Comparison of ENCODE assay signal across 21 cellular contexts in the genomic region with DNA sequence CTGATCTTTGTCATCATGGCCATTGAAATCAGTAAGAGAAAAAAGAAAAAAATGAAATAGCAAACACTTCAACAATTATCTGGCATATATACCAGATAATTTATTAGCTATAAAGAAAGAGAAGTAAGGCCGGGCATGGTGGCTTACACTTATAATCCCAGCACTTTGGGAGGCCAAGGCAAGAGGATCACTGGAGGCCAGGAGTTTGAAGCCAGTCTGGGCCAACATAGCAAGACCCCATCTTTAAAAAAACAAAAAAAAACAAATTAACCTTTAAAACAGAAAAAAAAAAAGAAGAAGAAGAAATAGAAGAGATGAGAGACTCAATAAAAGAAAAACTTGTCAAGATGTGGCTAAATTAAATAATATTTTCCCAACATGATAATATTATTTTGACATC.
A peak's percentile ranks its signal among the peaks of the same experiment; 100 is the strongest.
DNase-seq lines count a peak whose midpoint lies in the region; ATAC-seq, FAIRE-seq and TF ChIP-seq lines count a peak whose summit lies in the region.
"Had no signal": no experiment of that assay in that cellular context is flagged by ENCODE, and none has a peak within 500 bp of the region (broad histone marks: within the 10 kb centered on the region; RNA-seq: fewer than 3 reads in every experiment).

No MANE protein-coding gene starts in this region.

- H3K79me2 ChIP-seq in mammary epithelial cell (ENCODE audit: insufficient read depth, low read length) = no peaks in the 10 kb centered on the region
- no peaks in the 10 kb centered on the region for H3K79me2 ChIP-seq in K562 (ENCODE audit: control insufficient read depth, insufficient read depth, low read length)

- no peak for TF ChIP-seq EP300 in K562 (IDR thresholded peaks at IDR 0.05; ENCODE audit: low read length)

- TF ChIP-seq RAD21 in K562 (CRISPR knock-in tag; conservative IDR thresholded peaks at IDR 0.05 in 1 of 2, IDR thresholded peaks at IDR 0.05 in 1 of 2) = no peak

- TF ChIP-seq CTCF in mammary epithelial cell (conservative IDR thresholded peaks at IDR 0.05 in 1 of 2, IDR thresholded peaks at IDR 0.05 in 1 of 2; ENCODE audit: extremely low read depth in 1 of 2, insufficient read depth in 1 of 2, low read depth in 1 of 2, low read length in 2 of 2) (no peak), MCF 10A (IDR thresholded peaks at IDR 0.05; ENCODE audit: unreplicated experiment) (no peak), Panc1 (IDR thresholded peaks at IDR 0.05) (no peak), K562 (IDR thresholded peaks at IDR 0.05 in 2 of 3, conservative IDR thresholded peaks at IDR 0.05 in 1 of 3; ENCODE audit: insufficient read depth in 2 of 3, low read depth in 1 of 3, low read length in 3 of 3) (no peak)

- H3K36me3 Mint-ChIP-seq in MCF 10A (ENCODE audit: insufficient read depth, unreplicated experiment) = no peaks in the 10 kb centered on the region
- H3K36me3 Mint-ChIP-seq: CD8-positive, alpha-beta T cell had no signal

- no peaks in the 10 kb centered on the region for H3K27me3 Mint-ChIP-seq in MCF 10A (ENCODE audit: insufficient read depth, unreplicated experiment)
- H3K27me3 Mint-ChIP-seq: B cell; CD4-positive, alpha-beta T cell had no signal

- BruUV-seq in mammary epithelial cell (replicated peaks; lab: Mats Ljungman, UMichigan) (no TSS peak), MCF 10A (replicated peaks; lab: Mats Ljungman, UMichigan) (no TSS peak), Panc1 (replicated peaks; lab: Mats Ljungman, UMichigan) (no TSS peak), K562 (replicated peaks; lab: Mats Ljungman, UMichigan) (no TSS peak)

- POLR2A ChIA-PET in MCF 10A (lab: Yijun Ruan, JAX) = interaction anchor here (0.8 to 1.6 kb wide), 3 partner anchors 27 to 64 kb away, joined by 3 to 4 read pairs (median 4); no protein-coding TSS in a partner anchor
- POLR2A ChIA-PET in Panc1 (lab: Charles Lee) = no interaction called here
- POLR2A ChIA-PET in K562 (lab: Yijun Ruan, JAX) = interaction anchor here (1.3 kb wide), 1 partner anchor 10 kb away, joined by 3 read pairs; no protein-coding TSS in a partner anchor

- H3K9me3 ChIP-seq in mammary epithelial cell (replicated peaks; ENCODE audit: insufficient read depth, low read length) (peaks cover 5% of the 10 kb centered on the region), Panc1 (ENCODE audit: control insufficient read depth, insufficient read depth, low read depth, low read length) (peaks cover 21% of the 10 kb centered on the region; the same call in 1 of the 2 replicates), K562 (replicated peaks; ENCODE audit: control insufficient read depth, insufficient read depth, low read depth, low read length) (no peaks in the 10 kb centered on the region), MG63 (0 out of 2 replicates have a peak, but pooled peaks cover 3% of the 10 kb centered on the region)

- H3K9ac ChIP-seq in mammary epithelial cell (ENCODE audit: insufficient read depth, low read length) (no peak overlapping the region), K562 (ENCODE audit: insufficient read depth in 1 of 2, low read depth in 2 of 2, low read length in 2 of 2) (no peak overlapping the region)
- H3K9ac ChIP-seq: BLaER1 treated with 17β-estradiol and CSF1 and Interleukin-3, amounts not matched to agents 10 nM and 100 nM had no signal

- no peaks in the 10 kb centered on the region for H3K9me1 ChIP-seq in K562 (ENCODE audit: control insufficient read depth, insufficient read depth, low read length)

- TF ChIP-seq POLR2A in K562 (conservative IDR thresholded peaks at IDR 0.05) = no peak

- H3K4me1 ChIP-seq in mammary epithelial cell (ENCODE audit: insufficient read depth, low read length) (peaks cover 5% of the 10 kb centered on the region), Panc1 (ENCODE audit: control insufficient read depth, insufficient read depth, low read length) (peaks cover 6% of the 10 kb centered on the region; the same call in 1 of the 2 replicates), K562 (replicated peaks in 1 of 2; ENCODE audit: control insufficient read depth in 2 of 2, insufficient read depth in 2 of 2, low read length in 2 of 2) (peaks cover 0 to 10% of the 10 kb centered on the region in 2 experiments; a peak in 3 of 5 replicates)

- H3K27ac ChIP-seq in mammary epithelial cell (ENCODE audit: insufficient read depth, low read depth, low read length) = peak overlapping the region; percentile 1
- peak overlapping the region; percentile 52; the same call in 1 of the 2 replicates for H3K27ac ChIP-seq in Panc1 (ENCODE audit: low read length)
- H3K27ac ChIP-seq in K562 (ENCODE audit: extremely low read depth, low read depth, low read length) = no peak overlapping the region
- H3K27ac ChIP-seq: 22Rv1; BLaER1 treated with 17β-estradiol and CSF1 and Interleukin-3, amounts not matched to agents 10 nM and 100 nM; C4-2B had no signal

- DNase-seq in mammary epithelial cell (no peak), MCF 10A (ENCODE audit: unreplicated experiment) (no peak), Panc1 (ENCODE audit: low read depth, low spot score) (no peak), K562 (ENCODE audit: extremely low read depth in 1 of 4, low spot score in 3 of 4) (no peak), germinal center (ENCODE audit: low spot score) (no peak), MG63 (no peak), NCI-H748 (lab: John Stamatoyannopoulos, UW; ENCODE audit: unreplicated experiment) (no peak)
- DNase-seq: AML-193; Caco-2; Calu3; CD4-positive, alpha-beta T cell; CD8-positive, alpha-beta T cell; DMS79 treated with DMSO at 0.1 percent for 48 hours; GF-D8 had no signal

- H3K4me3 ChIP-seq in mammary epithelial cell (replicated peaks in 1 of 3; ENCODE audit: insufficient read depth in 1 of 3, low read depth in 2 of 3, low read length in 3 of 3) (no peak overlapping the region), Panc1 (ENCODE audit: low read depth in 2 of 2, low read length in 2 of 2) (no peak overlapping the region), K562 (no peak overlapping the region), MG63 (no peak overlapping the region)
- H3K4me3 ChIP-seq: A549; BLaER1 treated with 17β-estradiol and CSF1 and Interleukin-3, amounts not matched to agents 10 nM and 100 nM had no signal

- H3K36me3 ChIP-seq in mammary epithelial cell (ENCODE audit: insufficient read depth, low read length) (no peaks in the 10 kb centered on the region), Panc1 (ENCODE audit: control insufficient read depth, insufficient read depth, low read length) (no peaks in the 10 kb centered on the region), K562 (ENCODE audit: control insufficient read depth, insufficient read depth, low read length) (no peaks in the 10 kb centered on the region), MG63 (no peaks in the 10 kb centered on the region)
- H3K36me3 ChIP-seq: BLaER1 treated with 17β-estradiol and CSF1 and Interleukin-3, amounts not matched to agents 10 nM and 100 nM had no signal

- H3K27me3 ChIP-seq in mammary epithelial cell (ENCODE audit: insufficient read depth, low read length) (no peaks in the 10 kb centered on the region), Panc1 (ENCODE audit: control insufficient read depth, insufficient read depth, low read length) (no peaks in the 10 kb centered on the region), K562 (ENCODE audit: control insufficient read depth in 2 of 2, insufficient read depth in 2 of 2, low read length in 2 of 2) (no peaks in the 10 kb centered on the region), MG63 (no peaks in the 10 kb centered on the region)
- H3K27me3 ChIP-seq: BLaER1 treated with 17β-estradiol and CSF1 and Interleukin-3, amounts not matched to agents 10 nM and 100 nM had no signal

- 93% methylated on average over 1 of the region's 1 CpG for WGBS in mammary epithelial cell (ENCODE audit: low coverage, missing lambda C conversion rate)
- WGBS in K562 (ENCODE audit: insufficient coverage, low coverage, missing lambda C conversion rate) = 21% methylated on average over 1 of the region's 1 CpG

- no peaks in the 10 kb centered on the region for H3K9me3 Mint-ChIP-seq in MCF 10A (ENCODE audit: unreplicated experiment)

- peaks cover 5% of the 10 kb centered on the region for H3K4me1 Mint-ChIP-seq in MCF 10A (ENCODE audit: insufficient read depth, unreplicated experiment)

- H3K27ac Mint-ChIP-seq in MCF 10A (ENCODE audit: low read depth, unreplicated experiment) = no peak overlapping the region
- H3K27ac Mint-ChIP-seq: B cell; CD4-positive, alpha-beta T cell; CD8-positive, alpha-beta T cell had no signal

- dilution Hi-C loops in mammary epithelial cell (cut with HindIII; ENCODE audit: low sequenced_read_pairs) = loop anchor here (5.0 kb wide), 1 partner anchor 64 kb away; a partner anchor contains a TSS

- H3K4me2 ChIP-seq in mammary epithelial cell (ENCODE audit: insufficient read depth, low read depth, low read length) = peak overlapping the region; percentile 10
- H3K4me2 ChIP-seq in K562 (ENCODE audit: insufficient read depth, low read length) = no peak overlapping the region
- H3K4me2 ChIP-seq: A549 had no signal

- CTCF ChIA-PET in mammary epithelial cell (lab: Charles Lee; ENCODE audit: low non-redundant PET) = no interaction called here
- CTCF ChIA-PET in MCF 10A (lab: Yijun Ruan, JAX) = interaction anchor here (0.9 to 1.0 kb wide), 2 partner anchors 11 to 47 kb away, joined by 3 to 4 read pairs; no protein-coding TSS in a partner anchor
- CTCF ChIA-PET in Panc1 (lab: Charles Lee) = no interaction called here
- CTCF ChIA-PET in K562 (lab: Yijun Ruan, JAX; ENCODE audit: low intra/inter-chr PET ratio) = no interaction called here

- no peak overlapping the region for H2AFZ ChIP-seq in mammary epithelial cell (ENCODE audit: low read depth, low read length)
- no peak overlapping the region for H2AFZ ChIP-seq in K562 (ENCODE audit: low read depth, low read length)

- ATAC-seq in Panc1 (no peak), K562 (no peak)
- ATAC-seq: A549; CD8-positive, alpha-beta T cell had no signal

- no peak overlapping the region for H3K4me3 Mint-ChIP-seq in MCF 10A (ENCODE audit: unreplicated experiment)
- H3K4me3 Mint-ChIP-seq: B cell; CD4-positive, alpha-beta T cell; CD8-positive, alpha-beta T cell had no signal

- no peaks in the 10 kb centered on the region for H4K20me1 ChIP-seq in mammary epithelial cell (ENCODE audit: insufficient read depth, low read length)
- no peaks in the 10 kb centered on the region for H4K20me1 ChIP-seq in K562 (replicated peaks; ENCODE audit: control insufficient read depth, insufficient read depth, low read length)
- H4K20me1 ChIP-seq: BLaER1 treated with 17β-estradiol and CSF1 and Interleukin-3, amounts not matched to agents 10 nM and 100 nM had no signal

- no peak for FAIRE-seq in K562 (lab: Jason Lieb, UNC)
- FAIRE-seq: A549, GM12891, GM19239 had no signal

- in situ Hi-C loops in mammary epithelial cell (cut with MboI; ENCODE audit: low sequenced_read_pairs in 2 of 2) = loop anchor here in 1 of 2 donors (10.0 kb wide), 1 partner anchor 56 kb away; no protein-coding TSS in a partner anchor
- in situ Hi-C loops in Panc1 (cut with HindIII; ENCODE audit: low pct_unique_long_range_greater_than_20kb, low sequenced_read_pairs) = no loop called here
- in situ Hi-C loops in K562 (cut with MboI) = no loop called here

- intact Hi-C loops in mammary epithelial cell (cut with micrococcal nuclease) = loop anchor here (5.0 kb wide), 1 partner anchor 106 kb away; no protein-coding TSS in a partner anchor
- intact Hi-C loops in MCF 10A (cut with micrococcal nuclease) = loop anchor here (10.0 kb wide), 1 partner anchor 206 kb away; no protein-coding TSS in a partner anchor
- intact Hi-C loops in Panc1 (cut with micrococcal nuclease; ENCODE audit: unreplicated experiment) = loop anchor here (2.0 kb wide), 1 partner anchor 20 kb away; no protein-coding TSS in a partner anchor
- intact Hi-C loops in K562 (cut with micrococcal nuclease) = no loop called here
